In the genomic region with DNA sequence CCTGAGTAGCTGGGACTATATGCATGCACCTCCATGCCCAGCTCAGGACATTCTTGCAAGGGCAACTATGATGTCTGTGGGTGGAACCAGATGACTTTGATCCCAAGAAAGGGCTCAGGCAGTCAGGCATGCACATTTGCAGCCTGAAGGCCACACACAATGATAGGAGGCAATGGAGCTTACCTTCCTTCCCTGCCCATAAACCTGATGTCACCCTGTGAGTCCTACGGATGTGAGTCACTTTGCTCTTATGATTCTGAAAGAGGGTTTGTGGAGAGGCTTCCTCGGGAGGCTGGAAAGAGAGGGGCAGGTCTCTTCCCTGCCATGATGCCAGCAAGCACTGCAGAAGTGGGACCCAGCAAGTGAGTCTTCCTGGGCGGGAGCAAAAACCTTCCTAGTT, we compare ENCODE assay signal across 1 cellular context.
TF ChIP-seq lines count a peak whose summit lies in the region.

No MANE protein-coding gene starts in this region.

TF ChIP-seq in SK-N-SH treated with all-trans-retinoic acid at 6 μM for 48 hours, 23 proteins besides CTCF, POLR2A, EP300 and RAD21 (continued from another document):
- TF ChIP-seq, protein P1, sequence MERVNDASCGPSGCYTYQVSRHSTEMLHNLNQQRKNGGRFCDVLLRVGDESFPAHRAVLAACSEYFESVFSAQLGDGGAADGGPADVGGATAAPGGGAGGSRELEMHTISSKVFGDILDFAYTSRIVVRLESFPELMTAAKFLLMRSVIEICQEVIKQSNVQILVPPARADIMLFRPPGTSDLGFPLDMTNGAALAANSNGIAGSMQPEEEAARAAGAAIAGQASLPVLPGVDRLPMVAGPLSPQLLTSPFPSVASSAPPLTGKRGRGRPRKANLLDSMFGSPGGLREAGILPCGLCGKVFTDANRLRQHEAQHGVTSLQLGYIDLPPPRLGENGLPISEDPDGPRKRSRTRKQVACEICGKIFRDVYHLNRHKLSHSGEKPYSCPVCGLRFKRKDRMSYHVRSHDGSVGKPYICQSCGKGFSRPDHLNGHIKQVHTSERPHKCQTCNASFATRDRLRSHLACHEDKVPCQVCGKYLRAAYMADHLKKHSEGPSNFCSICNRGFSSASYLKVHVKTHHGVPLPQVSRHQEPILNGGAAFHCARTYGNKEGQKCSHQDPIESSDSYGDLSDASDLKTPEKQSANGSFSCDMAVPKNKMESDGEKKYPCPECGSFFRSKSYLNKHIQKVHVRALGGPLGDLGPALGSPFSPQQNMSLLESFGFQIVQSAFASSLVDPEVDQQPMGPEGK (CRISPR knock-in tag; IDR thresholded peaks at IDR 0.05; ENCODE audit: borderline replicate concordance), result no peak
